In the genomic region with DNA sequence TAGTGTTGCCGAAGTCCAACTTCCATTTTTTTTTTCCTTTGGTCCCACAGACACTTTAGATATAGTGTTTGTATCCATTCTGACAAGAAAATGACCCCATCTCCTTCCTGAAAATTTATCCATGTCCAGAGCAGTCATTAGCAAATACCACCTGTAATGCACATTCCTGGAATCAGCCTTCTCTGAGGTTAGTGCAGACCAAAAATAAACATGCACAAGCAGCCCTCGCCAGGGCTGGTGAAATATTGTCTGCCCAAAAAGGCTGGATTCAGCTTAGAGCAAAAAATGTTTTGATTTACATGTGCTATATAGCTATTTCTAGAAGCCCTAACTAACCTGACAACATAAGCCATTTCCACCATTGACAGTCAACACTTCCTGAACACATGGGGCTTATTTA, we compare ENCODE assay signal across 38 cellular contexts.
"Had no signal": no experiment of that assay in that cellular context is flagged by ENCODE, and none has a peak within 500 bp of the region (broad histone marks: within the 10 kb centered on the region; RNA-seq: fewer than 3 reads in every experiment).

No MANE protein-coding gene starts in this region.

- ATAC-seq: activated CD8-positive, alpha-beta T cell treated with anti-CD3 and anti-CD28 coated beads for 36 hours; activated naive CD4-positive, alpha-beta T cell treated with anti-CD3 and anti-CD28 coated beads, Interleukin-2, amount 50 U/mL, for 72 hours; activated T-cell treated with anti-CD3 and anti-CD28 coated beads, Interleukin-2, amount 50 U/mL, for 4 hours; activated T-cell treated with anti-CD3 and anti-CD28 coated beads, Interleukin-2, amount 50 U/mL, for 72 hours; activated T-helper 17 cell treated with anti-CD3 and anti-CD28 coated beads, Interleukin-2, amount 50 U/mL, for 72 hours had no signal

- H3K36me3 ChIP-seq: adrenal gland, cardiac muscle cell had no signal

- DNase-seq: activated B cell treated with CpG ODN at 0.5 μM for 24 hours; activated CD4-positive, alpha-beta memory T cell treated with anti-CD3 and anti-CD28 coated beads for 36 hours; activated CD4-positive, alpha-beta T cell treated with anti-CD3 and anti-CD28 coated beads for 4 hours; activated CD4-positive, alpha-beta T cell treated with anti-CD3 and anti-CD28 coated beads, Interleukin-2, amount 10 ng/mL, durations not matched to agents 24 days and 14 days; activated CD4-positive, alpha-beta T cell treated with anti-CD3 and anti-CD28 coated beads, Interleukin-2, amount 50 U/mL, for 1 hour; activated CD4-positive, alpha-beta T cell treated with anti-CD3 and anti-CD28 coated beads, Interleukin-2, amount 50 U/mL, for 4 hours; activated CD4-positive, CD25-positive, alpha-beta regulatory T cell treated with anti-CD3 and anti-CD28 coated beads, Interleukin-2, amount 50 U/mL, for 72 hours; activated CD8-positive, alpha-beta memory T cell treated with anti-CD3 and anti-CD28 coated beads, Interleukin-2, amount 50 U/mL, for 4 hours; activated CD8-positive, alpha-beta T cell treated with anti-CD3 and anti-CD28 coated beads for 36 hours; activated effector memory CD4-positive, alpha-beta T cell treated with anti-CD3 and anti-CD28 coated beads, Interleukin-2, amount 50 U/mL, for 16 hours; activated gamma-delta T cell treated with Interleukin-2 at 50 U/mL for 16 hours; activated naive CD4-positive, alpha-beta T cell; activated naive CD4-positive, alpha-beta T cell treated with anti-CD3 and anti-CD28 coated beads for 36 hours; activated naive CD4-positive, alpha-beta T cell treated with anti-CD3 and anti-CD28 coated beads, Interleukin-2, amount 50 U/mL, for 16 hours; activated naive CD8-positive, alpha-beta T cell treated with anti-CD3 and anti-CD28 coated beads for 36 hours; activated T-cell treated with anti-CD3 and anti-CD28 coated beads for 4 hours; activated T-cell treated with anti-CD3 and anti-CD28 coated beads, Interleukin-2, amount 50 U/mL, for 1 hour; activated T-cell treated with anti-CD3 and anti-CD28 coated beads, Interleukin-2, amount 50 U/mL, for 4 hours; activated T-cell treated with anti-CD3 and anti-CD28 coated beads, Interleukin-2, amount 50 U/mL, for 72 hours; adrenal gland; amniotic stem cell; aorta; caudate nucleus; cerebellar nuclear complex; T-helper 1 cell; T-helper 2 cell; T-helper 9 cell had no signal

- FAIRE-seq: bronchial epithelial cell, TTC549 had no signal

- H3K4me1 ChIP-seq: adrenal gland had no signal

- H3K27ac Mint-ChIP-seq: activated B cell treated with CpG ODN at 0.5 μM for 24 hours; activated CD4-positive, alpha-beta memory T cell treated with anti-CD3 and anti-CD28 coated beads for 36 hours; activated CD4-positive, alpha-beta T cell treated with anti-CD3 and anti-CD28 coated beads, Interleukin-2, amount 10 ng/mL, durations not matched to agents 24 days and 14 days; activated CD8-positive, alpha-beta T cell treated with anti-CD3 and anti-CD28 coated beads for 36 hours; activated naive CD4-positive, alpha-beta T cell treated with anti-CD3 and anti-CD28 coated beads for 36 hours; activated naive CD4-positive, alpha-beta T cell treated with anti-CD3 and anti-CD28 coated beads, Interleukin-2, amount 50 U/mL, for 72 hours; activated naive CD8-positive, alpha-beta T cell treated with anti-CD3 and anti-CD28 coated beads for 36 hours; activated T-cell treated with anti-CD3 and anti-CD28 coated beads, Interleukin-2, amount 50 U/mL, for 72 hours; activated T-helper 1 cell treated with anti-CD3 and anti-CD28 coated beads, Interleukin-12 subunit alpha, Interleukin-12 subunit beta, Interleukin-2, Interleukin-4 antibody, amounts not matched to agents 30 ng/mL and 10 ng/mL and 1 ng/mL, durations not matched to agents 14 hours and 24 hours and 36 hours; activated T-helper 17 cell treated with anti-CD3 and anti-CD28 coated beads, Interleukin-2, amount 50 U/mL, for 72 hours; brain; T-helper 1 cell treated with Interleukin-12 subunit alpha and Interleukin-12 subunit beta and Interleukin-4 antibody, amounts not matched to agents 30 μg/mL and 1 μg/mL, for 36 hours; T-helper 2 cell treated with Interferon-gamma antibody and Interleukin-4, amounts not matched to agents 5 μg/mL and 100 μg/mL, for 36 hours had no signal

- H3K9me3 Mint-ChIP-seq: activated CD4-positive, alpha-beta memory T cell treated with anti-CD3 and anti-CD28 coated beads for 36 hours; activated CD4-positive, alpha-beta T cell treated with anti-CD3 and anti-CD28 coated beads, Interleukin-2, amount 10 ng/mL, durations not matched to agents 24 days and 14 days; activated naive CD4-positive, alpha-beta T cell treated with anti-CD3 and anti-CD28 coated beads, Interleukin-2, amount 50 U/mL, for 72 hours; activated naive CD8-positive, alpha-beta T cell treated with anti-CD3 and anti-CD28 coated beads for 36 hours; activated T-cell treated with anti-CD3 and anti-CD28 coated beads, Interleukin-2, amount 50 U/mL, for 4 hours; activated T-helper 17 cell treated with anti-CD3 and anti-CD28 coated beads, Interleukin-2, amount 50 U/mL, for 72 hours; brain; central memory CD8-positive, alpha-beta T cell; T-helper 1 cell treated with Interleukin-12 subunit alpha and Interleukin-12 subunit beta and Interleukin-4 antibody, amounts not matched to agents 30 μg/mL and 1 μg/mL, for 36 hours; T-helper 2 cell treated with Interferon-gamma antibody and Interleukin-4, amounts not matched to agents 5 μg/mL and 100 μg/mL, for 36 hours had no signal

- H3K4me3 Mint-ChIP-seq: activated B cell treated with CpG ODN at 0.5 μM for 24 hours; activated CD4-positive, alpha-beta memory T cell treated with anti-CD3 and anti-CD28 coated beads for 36 hours; activated CD4-positive, alpha-beta T cell treated with anti-CD3 and anti-CD28 coated beads, Interleukin-2, amount 10 ng/mL, durations not matched to agents 24 days and 14 days; activated CD8-positive, alpha-beta T cell treated with anti-CD3 and anti-CD28 coated beads for 36 hours; activated naive CD4-positive, alpha-beta T cell treated with anti-CD3 and anti-CD28 coated beads for 36 hours; activated naive CD8-positive, alpha-beta T cell treated with anti-CD3 and anti-CD28 coated beads for 36 hours; activated T-cell treated with anti-CD3 and anti-CD28 coated beads, Interleukin-2, amount 50 U/mL, for 4 hours; activated T-cell treated with anti-CD3 and anti-CD28 coated beads, Interleukin-2, amount 50 U/mL, for 72 hours; activated T-helper 1 cell treated with anti-CD3 and anti-CD28 coated beads, Interleukin-12 subunit alpha, Interleukin-12 subunit beta, Interleukin-2, Interleukin-4 antibody, amounts not matched to agents 30 ng/mL and 10 ng/mL and 1 ng/mL, durations not matched to agents 14 hours and 24 hours and 36 hours; activated T-helper 17 cell treated with anti-CD3 and anti-CD28 coated beads, Interleukin-2, amount 50 U/mL, for 72 hours; brain; central memory CD8-positive, alpha-beta T cell; T-helper 1 cell treated with Interleukin-12 subunit alpha and Interleukin-12 subunit beta and Interleukin-4 antibody, amounts not matched to agents 30 μg/mL and 1 μg/mL, for 36 hours; T-helper 2 cell treated with Interferon-gamma antibody and Interleukin-4, amounts not matched to agents 5 μg/mL and 100 μg/mL, for 36 hours had no signal

- H3K27me3 ChIP-seq: adrenal gland, cardiac muscle cell had no signal

- H3K4me1 Mint-ChIP-seq: activated B cell treated with CpG ODN at 0.5 μM for 24 hours; activated T-helper 17 cell treated with anti-CD3 and anti-CD28 coated beads, Interleukin-2, amount 50 U/mL, for 72 hours had no signal

- H3K4me3 ChIP-seq: adrenal gland, cardiac muscle cell had no signal

- H3K27ac ChIP-seq: adrenal gland, cardiac muscle cell, VCaP had no signal

- H3K27me3 Mint-ChIP-seq: activated B cell treated with CpG ODN at 0.5 μM for 24 hours; activated CD4-positive, alpha-beta memory T cell treated with anti-CD3 and anti-CD28 coated beads for 36 hours; activated CD4-positive, alpha-beta T cell treated with anti-CD3 and anti-CD28 coated beads, Interleukin-2, amount 10 ng/mL, durations not matched to agents 24 days and 14 days; activated CD8-positive, alpha-beta T cell treated with anti-CD3 and anti-CD28 coated beads for 36 hours; activated naive CD8-positive, alpha-beta T cell treated with anti-CD3 and anti-CD28 coated beads for 36 hours; activated T-helper 17 cell treated with anti-CD3 and anti-CD28 coated beads, Interleukin-2, amount 50 U/mL, for 72 hours; brain; central memory CD8-positive, alpha-beta T cell had no signal

- H3K9me3 ChIP-seq: adrenal gland had no signal
